16 cellular contexts compared by ENCODE assay signal in genomic region chr10:77191324-77192049, GRCh38.
DNase-seq lines count a peak whose midpoint lies in the region; ATAC-seq and TF ChIP-seq lines count a peak whose summit lies in the region.
"Had no signal": no experiment of that assay in that cellular context is flagged by ENCODE, and none has a peak within 500 bp of the region (broad histone marks: within the 10 kb centered on the region; RNA-seq: fewer than 3 reads in every experiment).

No MANE protein-coding gene starts in this region.

- H3K4ac ChIP-seq in IMR-90 (ENCODE audit: low read depth, low read length), result no peak overlapping the region

- no peak for TF ChIP-seq CTCF in IMR-90 (conservative IDR thresholded peaks at IDR 0.05; ENCODE audit: low read depth, low read length)
- no peak for TF ChIP-seq CTCF in chondrocyte (IDR thresholded peaks at IDR 0.05)
- no peak for TF ChIP-seq CTCF in transverse colon (IDR thresholded peaks at IDR 0.05)

- H3K4me3 Mint-ChIP-seq in chondrocyte (ENCODE audit: unreplicated experiment), result no peak overlapping the region
- H3K4me3 Mint-ChIP-seq: B cell; CD4-positive, alpha-beta T cell; H9 had no signal

- intact Hi-C loops in IMR-90 (cut with micrococcal nuclease) (no loop called here), transverse colon (cut with DNase I; ENCODE audit: low total_unique reads) (no loop called here)

- CTCF ChIA-PET in IMR-90 (lab: Yijun Ruan, JAX), result no interaction called here

- no CpG with 5 or more reads among the region's 5 CpGs for WGBS in IMR-90 (ENCODE audit: extremely low coverage in 2 of 2, insufficient read length in 1 of 2), 2 experiments
- WGBS in transverse colon (ENCODE audit: low coverage in 1 of 2), 2 donors, result 58 to 73% methylated on average over 5 of the region's 5 CpGs

- H2BK5ac ChIP-seq in IMR-90 (ENCODE audit: low read depth, low read length, poor library complexity, severe bottlenecking), result no peak overlapping the region

- H3K79me1 ChIP-seq in IMR-90 (ENCODE audit: low read depth in 1 of 2, low read length in 2 of 2), result peaks cover 0 to 5% of the 10 kb centered on the region in 2 experiments; a peak in 1 of 4 replicates

- POLR2A ChIA-PET in IMR-90 (lab: Charles Lee; ENCODE audit: unreplicated experiment), result no interaction called here

- no peak overlapping the region for H2BK15ac ChIP-seq in IMR-90 (ENCODE audit: low read depth, low read length)

- no peak overlapping the region for H3K18ac ChIP-seq in IMR-90 (ENCODE audit: low read depth, low read length)

- H4K20me1 ChIP-seq in IMR-90 (ENCODE audit: insufficient read depth, low read length), result no peaks in the 10 kb centered on the region

- peak overlapping the region; percentile 49 for H3K27ac Mint-ChIP-seq in chondrocyte (ENCODE audit: unreplicated experiment)
- H3K27ac Mint-ChIP-seq: B cell; CD4-positive, alpha-beta T cell; H9 had no signal

- H3K9me3 ChIP-seq in IMR-90 (ENCODE audit: control insufficient read depth, insufficient read depth, low read length) (no peaks in the 10 kb centered on the region), transverse colon (no peaks in the 10 kb centered on the region)

- H2AK5ac ChIP-seq in IMR-90 (ENCODE audit: low read depth, low read length), result no peak overlapping the region

- H3K23ac ChIP-seq in IMR-90 (ENCODE audit: low read depth, low read length), result no peak overlapping the region

- 0 out of 2 replicates have a peak overlapping the region, but pooled peaks have one; percentile 20 for H2BK120ac ChIP-seq in IMR-90 (ENCODE audit: low read depth, low read length)

- H3K4me3 ChIP-seq in IMR-90 (ENCODE audit: insufficient read depth, low read depth, low read length), result no peak overlapping the region
- H3K4me3 ChIP-seq in transverse colon, result no peak overlapping the region
- H3K4me3 ChIP-seq: GM12878 had no signal

- H3K27me3 Mint-ChIP-seq in chondrocyte (ENCODE audit: low read depth), result no peaks in the 10 kb centered on the region

- DNase-seq in IMR-90, result no peak
- no peak for DNase-seq in chondrocyte (ENCODE audit: low spot score)
- peak; percentile 77 for DNase-seq in mucosa of gallbladder (ENCODE audit: low spot score)
- no peak for DNase-seq in transverse colon
- DNase-seq in DMS153 treated with DMSO at 0.1 percent for 48 hours (lab: John Stamatoyannopoulos, UW; ENCODE audit: unreplicated experiment), result no peak
- no peak for DNase-seq in GM19238 (ENCODE audit: insufficient read length, low spot score)
- DNase-seq: C1 segment of cervical spinal cord; Calu3; CD4-positive, alpha-beta T cell; DMS 273 treated with DMSO at 0.1 percent for 48 hours; DMS79; GOT3; H9 had no signal

- H3K36me3 ChIP-seq in IMR-90 (ENCODE audit: control insufficient read depth, insufficient read depth, low read length), result no peaks in the 10 kb centered on the region
- H3K36me3 ChIP-seq in transverse colon, result no peaks in the 10 kb centered on the region

- TF ChIP-seq POLR2A in IMR-90 (IDR thresholded peaks at IDR 0.05; ENCODE audit: low read depth, low read length), result no peak
- no peak for TF ChIP-seq POLR2A in transverse colon (IDR thresholded peaks at IDR 0.05)
- no peak for TF ChIP-seq POLR2A in GM18505 (IDR thresholded peaks at IDR 0.05; ENCODE audit: borderline replicate concordance, extremely low read depth, insufficient read depth, insufficient read length)

- H3K27ac ChIP-seq in IMR-90 (ENCODE audit: insufficient read depth, low read length) (no peak overlapping the region), transverse colon (peak overlapping the region; percentile 63 to 84 (median 80))

- dilution Hi-C loops in IMR-90 (cut with HindIII; ENCODE audit: low sequenced_read_pairs, unreplicated experiment), result no loop called here

- peak overlapping the region; percentile 41; the same call in 1 of the 2 replicates for H3K14ac ChIP-seq in IMR-90 (replicated peaks; ENCODE audit: low read depth, low read length)

- 0 out of 2 replicates have a peak overlapping the region, but pooled peaks have one; percentile 5 for H2BK20ac ChIP-seq in IMR-90 (ENCODE audit: low read depth, low read length)

- peaks cover 14% of the 10 kb centered on the region for H3K4me1 ChIP-seq in IMR-90 (ENCODE audit: control insufficient read depth, insufficient read depth, low read length)
- H3K4me1 ChIP-seq in transverse colon, result peaks cover 0 to 13% (median 2%) of the 10 kb centered on the region in 4 donors

- H3K9ac ChIP-seq in IMR-90 (ENCODE audit: low read depth, low read length), result no peak overlapping the region

- no peaks in the 10 kb centered on the region for H3K9me3 Mint-ChIP-seq in chondrocyte (ENCODE audit: low read depth)
- H3K9me3 Mint-ChIP-seq: CD4-positive, alpha-beta T cell; H9 had no signal

- peaks cover 70% of the 10 kb centered on the region for H3K4me1 Mint-ChIP-seq in chondrocyte (ENCODE audit: low read depth)
- H3K4me1 Mint-ChIP-seq: B cell had no signal

- H3K9me1 ChIP-seq in IMR-90 (ENCODE audit: insufficient read depth, low read length), result peaks cover 7% of the 10 kb centered on the region

- no peak overlapping the region for H2AFZ ChIP-seq in IMR-90 (replicated peaks; ENCODE audit: low read length, poor library complexity)

- no peak overlapping the region for H4K91ac ChIP-seq in IMR-90 (ENCODE audit: insufficient read depth, low read depth, low read length)

- no peaks in the 10 kb centered on the region for H3K27me3 ChIP-seq in IMR-90 (ENCODE audit: control insufficient read depth, insufficient read depth, low read length)
- no peaks in the 10 kb centered on the region for H3K27me3 ChIP-seq in transverse colon

- no peak overlapping the region for H3K56ac ChIP-seq in IMR-90 (ENCODE audit: extremely low read depth, insufficient read depth, low read length)

- in situ Hi-C loops in IMR-90 (cut with MboI; ENCODE audit: low sequenced_read_pairs), result no loop called here
- in situ Hi-C loops in transverse colon (cut with MboI; ENCODE audit: low pct_ligation_motif_present in 1 of 4, low pct_unique_long_range_greater_than_20kb in 1 of 4, low sequenced_read_pairs in 3 of 4), result loop anchor here in 1 of 4 donors (25.0 kb wide), 1 partner anchor 196 kb away; no protein-coding TSS in a partner anchor

- no TSS peak for BruUV-seq in IMR-90 (replicated peaks; lab: Mats Ljungman, UMichigan)

- ATAC-seq in IMR-90 (ENCODE audit: low read depth) (no peak), GM18505 (IDR thresholded peaks at IDR 0.05; ENCODE audit: unreplicated experiment) (no peak)
- ATAC-seq: GM12878 had no signal

- TF ChIP-seq RAD21 in IMR-90 (IDR thresholded peaks at IDR 0.05; ENCODE audit: low read length), result no peak

- H4K8ac ChIP-seq in IMR-90 (ENCODE audit: low read depth in 2 of 2, low read length in 2 of 2), result no peak overlapping the region

- TF ChIP-seq EP300 in transverse colon (IDR thresholded peaks at IDR 0.05; ENCODE audit: low read depth), result no peak

- H4K5ac ChIP-seq in IMR-90 (ENCODE audit: low read depth, low read length), result no peak overlapping the region

- no peak overlapping the region for H2AK9ac ChIP-seq in IMR-90 (replicated peaks; ENCODE audit: low read depth, low read length, poor library complexity)

- H3K36me3 Mint-ChIP-seq in chondrocyte (ENCODE audit: low read depth), result no peaks in the 10 kb centered on the region

- no peak overlapping the region for H3K4me2 ChIP-seq in IMR-90 (ENCODE audit: low read depth, low read length)

TF ChIP-seq in IMR-90, 13 proteins besides CTCF, POLR2A, EP300 and RAD21:
- no peak for TF ChIP-seq MAZ (IDR thresholded peaks at IDR 0.05; ENCODE audit: borderline replicate concordance, low read depth, low read length)
- TF ChIP-seq RFX5 (IDR thresholded peaks at IDR 0.05; ENCODE audit: low read depth, low read length), result no peak
- no peak for TF ChIP-seq CEBPB (IDR thresholded peaks at IDR 0.05; ENCODE audit: low read depth, low read length)
- TF ChIP-seq RCOR1 (IDR thresholded peaks at IDR 0.05; ENCODE audit: insufficient replicate concordance, low read length), result no peak
- TF ChIP-seq NFE2L2 (IDR thresholded peaks at IDR 0.05; ENCODE audit: low read depth, low read length), result no peak
- no peak for TF ChIP-seq MAFK (IDR thresholded peaks at IDR 0.05; ENCODE audit: low read depth, low read length)
- TF ChIP-seq BHLHE40 (IDR thresholded peaks at IDR 0.05; ENCODE audit: low read depth, low read length), result no peak
- no peak for TF ChIP-seq SMC3 (IDR thresholded peaks at IDR 0.05; ENCODE audit: low read depth, low read length)
- TF ChIP-seq CHD1 (IDR thresholded peaks at IDR 0.05; ENCODE audit: low read depth, low read length), result no peak
- TF ChIP-seq USF2 (IDR thresholded peaks at IDR 0.05; ENCODE audit: low read depth, low read length), result no peak
- no peak for TF ChIP-seq MXI1 (IDR thresholded peaks at IDR 0.05; ENCODE audit: borderline replicate concordance, low read depth, low read length)
- TF ChIP-seq FOS (IDR thresholded peaks at IDR 0.05; ENCODE audit: low read depth, low read length), result no peak
- no peak for TF ChIP-seq ELK1 (IDR thresholded peaks at IDR 0.05; ENCODE audit: borderline replicate concordance, low read depth, low read length)
